Comparison of ENCODE assay signal across 15 cellular contexts in the genomic region with DNA sequence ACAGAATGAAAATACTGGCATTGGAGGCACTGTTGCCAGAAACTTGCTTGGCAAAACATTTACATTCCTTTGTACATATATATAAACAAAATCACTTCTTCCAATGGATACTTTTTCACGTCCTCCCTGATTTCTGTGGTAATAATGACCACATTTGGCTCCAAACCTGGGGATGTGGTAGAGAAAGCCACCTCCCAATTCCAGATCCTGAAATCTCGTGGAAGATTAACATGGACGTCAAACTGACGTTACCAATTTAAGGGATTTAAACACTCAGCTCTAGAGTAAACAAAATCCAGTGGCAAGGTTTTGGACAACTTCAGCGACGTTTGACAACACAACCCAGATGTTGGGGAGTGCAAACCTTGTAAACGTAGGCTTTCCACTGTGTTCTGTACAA.
DNase-seq lines count a peak whose midpoint lies in the region; ATAC-seq, FAIRE-seq and TF ChIP-seq lines count a peak whose summit lies in the region.
"Had no signal": no experiment of that assay in that cellular context is flagged by ENCODE, and none has a peak within 500 bp of the region (broad histone marks: within the 10 kb centered on the region; RNA-seq: fewer than 3 reads in every experiment).

No MANE protein-coding gene starts in this region.

- peaks cover 21% of the 10 kb centered on the region; the same call in 2 of the 3 replicates for H3K4me1 ChIP-seq in A549
- H3K4me1 ChIP-seq in upper lobe of right lung: no peaks in the 10 kb centered on the region
- H3K4me1 ChIP-seq: BLaER1 treated with 17β-estradiol and CSF1 and Interleukin-3, amounts not matched to agents 10 nM and 100 nM had no signal

- no peak for TF ChIP-seq CTCF in A549 (IDR thresholded peaks at IDR 0.05)
- TF ChIP-seq CTCF in AG10803 (conservative IDR thresholded peaks at IDR 0.05; ENCODE audit: low read length): no peak
- TF ChIP-seq CTCF in upper lobe of right lung (IDR thresholded peaks at IDR 0.05): no peak

- FAIRE-seq in A549 (lab: Jason Lieb, UNC): no peak
- FAIRE-seq: HTR-8/SVneo had no signal

- no peak for TF ChIP-seq EP300 in A549 (IDR thresholded peaks at IDR 0.05)

- ATAC-seq in A549: no peak
- ATAC-seq in upper lobe of right lung: no peak
- no peak for ATAC-seq in GM19324 (IDR thresholded peaks at IDR 0.05; ENCODE audit: low FRiP score, unreplicated experiment)

- 16% methylated on average over 7 of the region's 7 CpGs for WGBS in A549 (ENCODE audit: missing lambda C conversion rate)

- H3K27me3 ChIP-seq in MG63: no peaks in the 10 kb centered on the region
- H3K27me3 ChIP-seq in upper lobe of right lung: no peaks in the 10 kb centered on the region
- H3K27me3 ChIP-seq: BLaER1 treated with 17β-estradiol and CSF1 and Interleukin-3, amounts not matched to agents 10 nM and 100 nM had no signal

- H3K4me3 ChIP-seq in A549 (no peak overlapping the region), AG10803 (ENCODE audit: low read length) (no peak overlapping the region), MG63 (no peak overlapping the region), upper lobe of right lung (no peak overlapping the region)
- H3K4me3 ChIP-seq: BLaER1 treated with 17β-estradiol and CSF1 and Interleukin-3, amounts not matched to agents 10 nM and 100 nM; GM23248 had no signal

- TF ChIP-seq RAD21 in A549 (conservative IDR thresholded peaks at IDR 0.05 in 1 of 2, IDR thresholded peaks at IDR 0.05 in 1 of 2): no peak

- H3K9me3 ChIP-seq in A549 (no peaks in the 10 kb centered on the region), MG63 (no peaks in the 10 kb centered on the region), upper lobe of right lung (no peaks in the 10 kb centered on the region)
- H3K9me3 ChIP-seq: BLaER1 treated with 17β-estradiol and CSF1 and Interleukin-3, amounts not matched to agents 10 nM and 100 nM had no signal

- no peak for DNase-seq in A549 (ENCODE audit: low read depth in 1 of 2, low spot score in 1 of 2)
- peak; percentile 20 for DNase-seq in AG10803 (ENCODE audit: low read depth)
- DNase-seq in MG63: peak; percentile 48
- DNase-seq in fibroblast of gingiva (ENCODE audit: low read depth): peak; percentile 53
- DNase-seq in upper lobe of right lung: no peak
- no peak for DNase-seq in AML-193 (lab: John Stamatoyannopoulos, UW)
- no peak for DNase-seq in stimulated activated CD4-positive, alpha-beta T cell treated with anti-CD3 and anti-CD28 coated beads, Interleukin-4, amount 100 ng/mL, for 1 hour
- DNase-seq: CD4-positive, CD25-positive, alpha-beta regulatory T cell; DMS53; GM23248; H7; KBM-7 had no signal

- H3K36me3 ChIP-seq in MG63 (no peaks in the 10 kb centered on the region), upper lobe of right lung (no peaks in the 10 kb centered on the region)
- H3K36me3 ChIP-seq: BLaER1 treated with 17β-estradiol and CSF1 and Interleukin-3, amounts not matched to agents 10 nM and 100 nM had no signal

- H3K27ac ChIP-seq in A549 (no peak overlapping the region), upper lobe of right lung (no peak overlapping the region)
- H3K27ac ChIP-seq: BLaER1 treated with 17β-estradiol and CSF1 and Interleukin-3, amounts not matched to agents 10 nM and 100 nM; GM23248 had no signal

- intact Hi-C loops in upper lobe of right lung (cut with DNase I): no loop called here

- no peak for TF ChIP-seq POLR2A in A549 (IDR thresholded peaks at IDR 0.05; ENCODE audit: low read length)

- CTCF ChIA-PET in A549 (lab: Yijun Ruan, JAX): interaction anchor here (0.9 to 1.4 kb wide), 2 partner anchors 12 to 586 kb away, joined by 3 read pairs; no protein-coding TSS in a partner anchor

- H3K4me2 ChIP-seq in A549: peak overlapping the region; percentile 12; the same call in 2 of the 3 replicates
- H3K4me2 ChIP-seq: BLaER1 treated with 17β-estradiol and CSF1 and Interleukin-3, amounts not matched to agents 10 nM and 100 nM had no signal

- POLR2A ChIA-PET in A549 (lab: Yijun Ruan, JAX): no interaction called here

TF ChIP-seq in A549, 52 proteins besides CTCF, POLR2A, EP300 and RAD21:
- TF ChIP-seq CHD4 (IDR thresholded peaks at IDR 0.05; ENCODE audit: borderline replicate concordance): no peak
- no peak for TF ChIP-seq FOXS1 (CRISPR knock-in tag; IDR thresholded peaks at IDR 0.05)
- TF ChIP-seq, protein P1, sequence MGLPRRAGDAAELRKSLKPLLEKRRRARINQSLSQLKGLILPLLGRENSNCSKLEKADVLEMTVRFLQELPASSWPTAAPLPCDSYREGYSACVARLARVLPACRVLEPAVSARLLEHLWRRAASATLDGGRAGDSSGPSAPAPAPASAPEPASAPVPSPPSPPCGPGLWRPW (IDR thresholded peaks at IDR 0.05): no peak
- no peak for TF ChIP-seq EHF (CRISPR knock-in tag; IDR thresholded peaks at IDR 0.05)
- TF ChIP-seq MYC (IDR thresholded peaks at IDR 0.05; ENCODE audit: borderline replicate concordance, low read length): no peak
- TF ChIP-seq RFX5 (IDR thresholded peaks at IDR 0.05): no peak
- TF ChIP-seq FOSL2 (IDR thresholded peaks at IDR 0.05): no peak
- TF ChIP-seq FOSL2 (CRISPR knock-in tag; IDR thresholded peaks at IDR 0.05): no peak
- no peak for TF ChIP-seq RARB (CRISPR knock-in tag; IDR thresholded peaks at IDR 0.05)
- no peak for TF ChIP-seq FOSB (CRISPR knock-in tag; IDR thresholded peaks at IDR 0.05)
- no peak for TF ChIP-seq HDAC2 (IDR thresholded peaks at IDR 0.05)
- TF ChIP-seq TFCP2L1 (CRISPR knock-in tag; IDR thresholded peaks at IDR 0.05): no peak
- no peak for TF ChIP-seq KDM1A (IDR thresholded peaks at IDR 0.05; ENCODE audit: low read depth)
- no peak for TF ChIP-seq HEYL (CRISPR knock-in tag; IDR thresholded peaks at IDR 0.05)
- no peak for TF ChIP-seq PHF8 (IDR thresholded peaks at IDR 0.05; ENCODE audit: borderline replicate concordance, low read depth)
- TF ChIP-seq TP53 (CRISPR knock-in tag; IDR thresholded peaks at IDR 0.05): no peak
- no peak for TF ChIP-seq CBX2 (IDR thresholded peaks at IDR 0.05; ENCODE audit: borderline replicate concordance, low read depth)
- no peak for TF ChIP-seq JUN (IDR thresholded peaks at IDR 0.05)
- TF ChIP-seq CHD2 (IDR thresholded peaks at IDR 0.05; ENCODE audit: low read length, partially characterized antibody): no peak

Comparison
In these comparisons a context has a peak if more than half of its experiments do, and no peak if none do; other contexts are left out.
1. DNase-seq: peak in AG10803 (single experiment), MG63 (single experiment) and fibroblast of gingiva (single experiment); none in A549 (0 of 2), upper lobe of right lung (single experiment), AML-193 (0 of 2) and stimulated activated CD4-positive, alpha-beta T cell treated with anti-CD3 and anti-CD28 coated beads, Interleukin-4, amount 100 ng/mL, for 1 hour (single experiment).